ENCODE assay signal across 7 cellular contexts in the genomic region with DNA sequence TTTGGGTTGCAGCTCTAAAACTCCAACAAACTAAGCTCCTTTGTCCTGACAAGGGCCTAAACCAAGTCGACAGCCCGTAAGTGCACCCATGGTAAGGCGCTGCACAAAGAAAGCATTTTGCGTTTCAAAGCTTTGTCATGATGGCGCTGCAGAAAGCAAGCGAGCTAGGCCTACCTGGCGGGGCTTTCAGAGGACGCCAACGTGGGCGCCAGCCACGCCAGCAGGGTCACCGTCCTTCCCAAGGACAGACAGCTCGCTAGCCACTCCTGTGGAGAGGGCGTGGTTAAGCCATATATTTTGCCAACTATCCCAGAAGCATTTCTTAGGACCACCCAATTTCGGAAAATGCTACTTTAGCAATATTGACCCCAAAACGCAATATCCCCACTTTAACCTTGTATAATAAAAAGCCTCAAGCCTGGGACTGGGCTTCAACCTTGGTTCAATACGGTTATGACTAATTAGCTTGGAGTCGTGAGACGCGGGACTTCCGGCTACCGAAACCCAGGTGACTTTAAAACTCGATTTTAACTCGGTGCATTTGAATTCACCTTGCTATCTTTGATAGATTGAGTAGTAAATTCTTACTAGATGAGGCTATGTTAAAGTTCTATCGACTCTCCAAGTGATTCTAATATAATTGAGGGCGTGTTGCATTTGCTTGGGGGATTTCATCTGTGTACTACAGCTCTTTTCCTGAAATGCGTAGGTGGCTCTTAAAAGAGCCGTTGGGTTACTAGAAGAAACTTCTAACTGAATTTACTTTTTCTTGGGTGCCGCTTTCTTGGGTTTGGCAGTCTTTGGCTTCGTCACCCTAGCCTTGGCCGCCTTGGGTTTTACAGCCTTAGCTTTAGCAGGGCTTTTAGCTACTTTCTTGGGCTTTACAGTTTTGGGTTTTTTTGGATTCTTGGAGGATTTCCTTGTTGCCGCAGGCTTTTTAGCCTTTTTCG. TPM values are rescaled to one million over a fixed set of nuclear protein-coding genes. Genes with fewer than 3 reads are reported as not detected.
DNase-seq lines count a peak whose midpoint lies in the region; ATAC-seq, FAIRE-seq and TF ChIP-seq lines count a peak whose summit lies in the region.

No MANE protein-coding gene starts in this region.

- H3K79me2 ChIP-seq in OCI-LY7 (ENCODE audit: insufficient read depth, low read depth, low read length), result no peaks in the 10 kb centered on the region

- H3K27me3 ChIP-seq in bronchial epithelial cell (ENCODE audit: control insufficient read depth, insufficient read depth, low read length) (no peaks in the 10 kb centered on the region), thoracic aorta (replicated peaks; ENCODE audit: insufficient read depth) (no peaks in the 10 kb centered on the region)

- H3K9me2 ChIP-seq in OCI-LY7 (ENCODE audit: insufficient read depth, low read length), result no peaks in the 10 kb centered on the region

- H3K36me3 ChIP-seq in OCI-LY7 (ENCODE audit: insufficient read depth, low read length) (no peaks in the 10 kb centered on the region; the same call in 1 of the 2 replicates), bronchial epithelial cell (ENCODE audit: control insufficient read depth, insufficient read depth, low read length) (no peaks in the 10 kb centered on the region), thoracic aorta (no peaks in the 10 kb centered on the region)

- H3K9me3 ChIP-seq in OCI-LY7 (ENCODE audit: low read length) (peaks cover 9% of the 10 kb centered on the region), thoracic aorta (no peaks in the 10 kb centered on the region)

- DNase-seq in OCI-LY7 (ENCODE audit: low spot score), result no peak
- peak; percentile 29 for DNase-seq in bronchial epithelial cell (ENCODE audit: low read depth)
- peak; percentile 92 for DNase-seq in left kidney (ENCODE audit: low read depth, low spot score)
- no peak for DNase-seq in thoracic aorta (ENCODE audit: low spot score)
- DNase-seq in 8988T, result no peak

- ATAC-seq in thoracic aorta (ENCODE audit: insufficient number of reproducible peaks, low FRiP score, low read depth) (no peak), HG03139 (IDR thresholded peaks at IDR 0.05; ENCODE audit: unreplicated experiment) (no peak), HG03196 (IDR thresholded peaks at IDR 0.05; ENCODE audit: unreplicated experiment) (no peak)

- H2AFZ ChIP-seq in OCI-LY7 (ENCODE audit: low read length), result no peak overlapping the region

- no TSS peak for BruUV-seq in OCI-LY7 (replicated peaks; lab: Mats Ljungman, UMichigan)

- POLR2A ChIA-PET in OCI-LY7 (lab: Charles Lee), result interaction anchor here (0.6 to 2.7 kb wide), 12 partner anchors 8 to 1877 kb away, joined by 3 to 11 read pairs (median 4); a partner anchor contains a TSS

- no peaks in the 10 kb centered on the region for H4K20me1 ChIP-seq in OCI-LY7 (ENCODE audit: insufficient read depth, low read length)

- H3K4me3 ChIP-seq in OCI-LY7 (ENCODE audit: low read depth, low read length, poor library complexity, severe bottlenecking), result peak overlapping the region; percentile 11
- peak overlapping the region; percentile 32 for H3K4me3 ChIP-seq in bronchial epithelial cell (ENCODE audit: low read depth, low read length)
- H3K4me3 ChIP-seq in thoracic aorta, result peak overlapping the region; percentile 68

- H3K4me2 ChIP-seq in OCI-LY7 (ENCODE audit: low read length), result peak overlapping the region; percentile 51

- H3K27ac ChIP-seq in OCI-LY7 (ENCODE audit: low read depth, low read length, poor library complexity, severe bottlenecking) (no peak overlapping the region), thoracic aorta (peak overlapping the region; percentile 92 to 93)

- CTCF ChIA-PET in OCI-LY7 (lab: Charles Lee; ENCODE audit: unreplicated experiment), result no interaction called here

- intact Hi-C loops in OCI-LY7 (cut with micrococcal nuclease; ENCODE audit: unreplicated experiment), result loop anchor here (10.0 kb wide), 1 partner anchor 1458 kb away; a partner anchor contains a TSS

- FAIRE-seq in bronchial epithelial cell (lab: Jason Lieb, UNC), result no peak

- peaks cover 21% of the 10 kb centered on the region for H3K4me1 ChIP-seq in OCI-LY7 (ENCODE audit: insufficient read depth, low read length, poor library complexity, severe bottlenecking)
- peaks cover 5 to 15% of the 10 kb centered on the region in 2 donors for H3K4me1 ChIP-seq in thoracic aorta (ENCODE audit: control insufficient read depth in 1 of 2, low read depth in 2 of 2)

- TF ChIP-seq CTCF in OCI-LY7 (conservative IDR thresholded peaks at IDR 0.05; ENCODE audit: low read length) (no peak), bronchial epithelial cell (IDR thresholded peaks at IDR 0.05; ENCODE audit: insufficient read depth, low read length, severe bottlenecking) (no peak), thoracic aorta (IDR thresholded peaks at IDR 0.05) (no peak)

RNA-seq across cellular contexts. Expression of a gene that starts 54.0 kb away (rescaled TPM):
- 11.9 and 12.8 TPM in 2 replicates for total RNA-seq in OCI-LY7 (2014; rRNA removed; shearing (Covaris generic))
- total RNA-seq in OCI-LY7 (2022), result 14.8 and 16.1 TPM in 2 replicates
- total RNA-seq in bronchial epithelial cell, result 2.9 and 4.2 TPM in 2 replicates
- total RNA-seq in thoracic aorta, result 10 to 100 TPM; 19.5 to 25.1 TPM

Comparison
In these comparisons a context has a peak if more than half of its experiments do, and no peak if none do; other contexts are left out.
1. DNase-seq: peak in bronchial epithelial cell (single experiment) and left kidney (single experiment); none in OCI-LY7 (single experiment), thoracic aorta (single experiment) and 8988T (single experiment).
2. H3K4me3 ChIP-seq: peak in every context shown above with its lines; median percentile 68 in thoracic aorta; 32 in bronchial epithelial cell; 11 in OCI-LY7.